In the genomic region with DNA sequence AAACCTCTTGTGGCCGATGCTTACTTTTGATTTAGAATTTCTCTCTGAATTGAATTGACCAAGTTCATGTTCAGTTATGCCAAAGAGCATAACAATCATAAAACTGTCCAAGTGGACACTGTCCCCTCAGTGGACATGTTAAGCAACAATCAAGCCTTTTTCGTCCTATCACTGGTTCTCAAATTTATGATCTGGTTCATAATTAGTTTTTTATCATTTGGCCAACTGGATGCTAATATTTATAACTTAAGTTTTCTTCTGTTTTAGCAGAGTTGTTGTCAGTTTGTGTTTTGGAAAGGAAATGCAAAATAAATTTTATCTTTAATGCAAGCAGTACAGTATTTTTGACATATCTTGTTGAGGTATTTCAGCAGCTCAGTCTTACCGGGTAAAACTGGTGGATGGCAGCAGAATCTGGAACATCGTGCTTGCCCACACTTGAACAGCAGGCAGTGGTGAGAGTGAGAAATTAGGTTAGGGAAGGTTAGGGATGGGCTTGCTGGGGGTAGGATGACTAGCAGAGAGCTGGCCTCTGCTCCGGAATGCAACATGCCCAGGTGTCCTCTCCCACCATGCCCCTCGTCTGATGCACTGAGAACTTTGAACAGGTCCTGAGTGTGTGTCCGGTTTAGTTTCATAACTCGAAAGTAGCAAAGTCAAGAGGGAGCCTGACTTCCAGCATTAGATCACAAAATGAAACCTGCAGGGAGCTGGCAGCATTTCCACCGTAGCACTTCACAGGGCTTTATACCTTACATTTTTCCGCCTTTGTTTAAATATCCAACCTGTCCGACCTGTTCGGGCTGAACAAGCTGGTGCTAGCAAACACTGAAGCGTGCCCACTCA, we compare ENCODE assay signal across 1 cellular context.
TF ChIP-seq lines count a peak whose summit lies in the region.

No MANE protein-coding gene starts in this region.

TF ChIP-seq in K562, 482 proteins besides CTCF, POLR2A, EP300 and RAD21 (continued from another document and continues in another):
- TF ChIP-seq, protein P1, sequence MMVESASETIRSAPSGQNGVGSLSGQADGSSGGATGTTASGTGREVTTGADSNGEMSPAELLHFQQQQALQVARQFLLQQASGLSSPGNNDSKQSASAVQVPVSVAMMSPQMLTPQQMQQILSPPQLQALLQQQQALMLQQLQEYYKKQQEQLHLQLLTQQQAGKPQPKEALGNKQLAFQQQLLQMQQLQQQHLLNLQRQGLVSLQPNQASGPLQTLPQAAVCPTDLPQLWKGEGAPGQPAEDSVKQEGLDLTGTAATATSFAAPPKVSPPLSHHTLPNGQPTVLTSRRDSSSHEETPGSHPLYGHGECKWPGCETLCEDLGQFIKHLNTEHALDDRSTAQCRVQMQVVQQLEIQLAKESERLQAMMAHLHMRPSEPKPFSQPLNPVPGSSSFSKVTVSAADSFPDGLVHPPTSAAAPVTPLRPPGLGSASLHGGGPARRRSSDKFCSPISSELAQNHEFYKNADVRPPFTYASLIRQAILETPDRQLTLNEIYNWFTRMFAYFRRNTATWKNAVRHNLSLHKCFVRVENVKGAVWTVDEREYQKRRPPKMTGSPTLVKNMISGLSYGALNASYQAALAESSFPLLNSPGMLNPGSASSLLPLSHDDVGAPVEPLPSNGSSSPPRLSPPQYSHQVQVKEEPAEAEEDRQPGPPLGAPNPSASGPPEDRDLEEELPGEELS (CRISPR knock-in tag; IDR thresholded peaks at IDR 0.05; ENCODE audit: borderline replicate concordance): no peak
- no peak for TF ChIP-seq CXXC5 (CRISPR knock-in tag; IDR thresholded peaks at IDR 0.05)
- no peak for TF ChIP-seq POLR3A (IDR thresholded peaks at IDR 0.05; ENCODE audit: borderline replicate concordance, extremely low read depth, insufficient read depth, insufficient read length)
- TF ChIP-seq, protein P2, sequence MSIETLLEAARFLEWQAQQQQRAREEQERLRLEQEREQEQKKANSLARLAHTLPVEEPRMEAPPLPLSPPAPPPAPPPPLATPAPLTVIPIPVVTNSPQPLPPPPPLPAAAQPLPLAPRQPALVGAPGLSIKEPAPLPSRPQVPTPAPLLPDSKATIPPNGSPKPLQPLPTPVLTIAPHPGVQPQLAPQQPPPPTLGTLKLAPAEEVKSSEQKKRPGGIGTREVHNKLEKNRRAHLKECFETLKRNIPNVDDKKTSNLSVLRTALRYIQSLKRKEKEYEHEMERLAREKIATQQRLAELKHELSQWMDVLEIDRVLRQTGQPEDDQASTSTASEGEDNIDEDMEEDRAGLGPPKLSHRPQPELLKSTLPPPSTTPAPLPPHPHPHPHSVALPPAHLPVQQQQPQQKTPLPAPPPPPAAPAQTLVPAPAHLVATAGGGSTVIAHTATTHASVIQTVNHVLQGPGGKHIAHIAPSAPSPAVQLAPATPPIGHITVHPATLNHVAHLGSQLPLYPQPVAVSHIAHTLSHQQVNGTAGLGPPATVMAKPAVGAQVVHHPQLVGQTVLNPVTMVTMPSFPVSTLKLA (conservative IDR thresholded peaks at IDR 0.05): peak in 1 of 2 experiments; percentile 5; a peak in 2 of 4 replicates
- TF ChIP-seq L3MBTL2 (IDR thresholded peaks at IDR 0.05): no peak; the same call in 1 of the 2 replicates
- TF ChIP-seq, protein P3, sequence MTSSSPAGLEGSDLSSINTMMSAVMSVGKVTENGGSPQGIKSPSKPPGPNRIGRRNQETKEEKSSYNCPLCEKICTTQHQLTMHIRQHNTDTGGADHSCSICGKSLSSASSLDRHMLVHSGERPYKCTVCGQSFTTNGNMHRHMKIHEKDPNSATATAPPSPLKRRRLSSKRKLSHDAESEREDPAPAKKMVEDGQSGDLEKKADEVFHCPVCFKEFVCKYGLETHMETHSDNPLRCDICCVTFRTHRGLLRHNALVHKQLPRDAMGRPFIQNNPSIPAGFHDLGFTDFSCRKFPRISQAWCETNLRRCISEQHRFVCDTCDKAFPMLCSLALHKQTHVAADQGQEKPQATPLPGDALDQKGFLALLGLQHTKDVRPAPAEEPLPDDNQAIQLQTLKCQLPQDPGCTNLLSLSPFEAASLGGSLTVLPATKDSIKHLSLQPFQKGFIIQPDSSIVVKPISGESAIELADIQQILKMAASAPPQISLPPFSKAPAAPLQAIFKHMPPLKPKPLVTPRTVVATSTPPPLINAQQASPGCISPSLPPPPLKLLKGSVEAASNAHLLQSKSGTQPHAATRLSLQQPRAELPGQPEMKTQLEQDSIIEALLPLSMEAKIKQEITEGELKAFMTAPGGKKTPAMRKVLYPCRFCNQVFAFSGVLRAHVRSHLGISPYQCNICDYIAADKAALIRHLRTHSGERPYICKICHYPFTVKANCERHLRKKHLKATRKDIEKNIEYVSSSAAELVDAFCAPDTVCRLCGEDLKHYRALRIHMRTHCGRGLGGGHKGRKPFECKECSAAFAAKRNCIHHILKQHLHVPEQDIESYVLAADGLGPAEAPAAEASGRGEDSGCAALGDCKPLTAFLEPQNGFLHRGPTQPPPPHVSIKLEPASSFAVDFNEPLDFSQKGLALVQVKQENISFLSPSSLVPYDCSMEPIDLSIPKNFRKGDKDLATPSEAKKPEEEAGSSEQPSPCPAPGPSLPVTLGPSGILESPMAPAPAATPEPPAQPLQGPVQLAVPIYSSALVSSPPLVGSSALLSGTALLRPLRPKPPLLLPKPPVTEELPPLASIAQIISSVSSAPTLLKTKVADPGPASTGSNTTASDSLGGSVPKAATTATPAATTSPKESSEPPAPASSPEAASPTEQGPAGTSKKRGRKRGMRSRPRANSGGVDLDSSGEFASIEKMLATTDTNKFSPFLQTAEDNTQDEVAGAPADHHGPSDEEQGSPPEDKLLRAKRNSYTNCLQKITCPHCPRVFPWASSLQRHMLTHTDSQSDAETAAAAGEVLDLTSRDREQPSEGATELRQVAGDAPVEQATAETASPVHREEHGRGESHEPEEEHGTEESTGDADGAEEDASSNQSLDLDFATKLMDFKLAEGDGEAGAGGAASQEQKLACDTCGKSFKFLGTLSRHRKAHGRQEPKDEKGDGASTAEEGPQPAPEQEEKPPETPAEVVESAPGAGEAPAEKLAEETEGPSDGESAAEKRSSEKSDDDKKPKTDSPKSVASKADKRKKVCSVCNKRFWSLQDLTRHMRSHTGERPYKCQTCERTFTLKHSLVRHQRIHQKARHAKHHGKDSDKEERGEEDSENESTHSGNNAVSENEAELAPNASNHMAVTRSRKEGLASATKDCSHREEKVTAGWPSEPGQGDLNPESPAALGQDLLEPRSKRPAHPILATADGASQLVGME (CRISPR knock-in tag; IDR thresholded peaks at IDR 0.05): no peak
- 0 out of 2 replicates have a peak, but pooled peaks have one; percentile 5 for TF ChIP-seq SP1 (CRISPR knock-in tag; IDR thresholded peaks at IDR 0.05)
- TF ChIP-seq, protein P4, sequence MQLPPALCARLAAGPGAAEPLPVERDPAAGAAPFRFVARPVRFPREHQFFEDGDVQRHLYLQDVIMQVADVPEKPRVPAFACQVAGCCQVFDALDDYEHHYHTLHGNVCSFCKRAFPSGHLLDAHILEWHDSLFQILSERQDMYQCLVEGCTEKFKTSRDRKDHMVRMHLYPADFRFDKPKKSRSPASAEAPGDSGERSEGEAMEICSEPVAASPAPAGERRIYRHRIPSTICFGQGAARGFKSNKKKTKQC (CRISPR knock-in tag; IDR thresholded peaks at IDR 0.05): no peak
- no peak for TF ChIP-seq NUFIP1 (IDR thresholded peaks at IDR 0.05; ENCODE audit: partially characterized antibody)
- TF ChIP-seq ZBED1 (IDR thresholded peaks at IDR 0.05): no peak
- no peak for TF ChIP-seq ARID2 (IDR thresholded peaks at IDR 0.05)
- TF ChIP-seq RBBP5 (IDR thresholded peaks at IDR 0.05; ENCODE audit: borderline replicate concordance, insufficient read depth, low read length, poor library complexity, severe bottlenecking): peak; percentile 42
- no peak; the same call in 1 of the 2 replicates for TF ChIP-seq KLF16 (IDR thresholded peaks at IDR 0.05)
- no peak for TF ChIP-seq ZNF175 (CRISPR knock-in tag; IDR thresholded peaks at IDR 0.05; ENCODE audit: low read depth)
- TF ChIP-seq PHF21A (IDR thresholded peaks at IDR 0.05; ENCODE audit: borderline replicate concordance, low read depth): no peak
- TF ChIP-seq, protein P5, sequence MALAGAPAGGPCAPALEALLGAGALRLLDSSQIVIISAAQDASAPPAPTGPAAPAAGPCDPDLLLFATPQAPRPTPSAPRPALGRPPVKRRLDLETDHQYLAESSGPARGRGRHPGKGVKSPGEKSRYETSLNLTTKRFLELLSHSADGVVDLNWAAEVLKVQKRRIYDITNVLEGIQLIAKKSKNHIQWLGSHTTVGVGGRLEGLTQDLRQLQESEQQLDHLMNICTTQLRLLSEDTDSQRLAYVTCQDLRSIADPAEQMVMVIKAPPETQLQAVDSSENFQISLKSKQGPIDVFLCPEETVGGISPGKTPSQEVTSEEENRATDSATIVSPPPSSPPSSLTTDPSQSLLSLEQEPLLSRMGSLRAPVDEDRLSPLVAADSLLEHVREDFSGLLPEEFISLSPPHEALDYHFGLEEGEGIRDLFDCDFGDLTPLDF (CRISPR knock-in tag; IDR thresholded peaks at IDR 0.05): no peak
- TF ChIP-seq, protein P6, sequence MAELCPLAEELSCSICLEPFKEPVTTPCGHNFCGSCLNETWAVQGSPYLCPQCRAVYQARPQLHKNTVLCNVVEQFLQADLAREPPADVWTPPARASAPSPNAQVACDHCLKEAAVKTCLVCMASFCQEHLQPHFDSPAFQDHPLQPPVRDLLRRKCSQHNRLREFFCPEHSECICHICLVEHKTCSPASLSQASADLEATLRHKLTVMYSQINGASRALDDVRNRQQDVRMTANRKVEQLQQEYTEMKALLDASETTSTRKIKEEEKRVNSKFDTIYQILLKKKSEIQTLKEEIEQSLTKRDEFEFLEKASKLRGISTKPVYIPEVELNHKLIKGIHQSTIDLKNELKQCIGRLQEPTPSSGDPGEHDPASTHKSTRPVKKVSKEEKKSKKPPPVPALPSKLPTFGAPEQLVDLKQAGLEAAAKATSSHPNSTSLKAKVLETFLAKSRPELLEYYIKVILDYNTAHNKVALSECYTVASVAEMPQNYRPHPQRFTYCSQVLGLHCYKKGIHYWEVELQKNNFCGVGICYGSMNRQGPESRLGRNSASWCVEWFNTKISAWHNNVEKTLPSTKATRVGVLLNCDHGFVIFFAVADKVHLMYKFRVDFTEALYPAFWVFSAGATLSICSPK (IDR thresholded peaks at IDR 0.05; ENCODE audit: borderline replicate concordance): no peak
- TF ChIP-seq PHB2 (IDR thresholded peaks at IDR 0.05; ENCODE audit: low read depth): no peak
- TF ChIP-seq ZNF347 (CRISPR knock-in tag; IDR thresholded peaks at IDR 0.05; ENCODE audit: low read depth): no peak
- no peak for TF ChIP-seq ZNF76 (CRISPR knock-in tag; IDR thresholded peaks at IDR 0.05; ENCODE audit: borderline replicate concordance)
- TF ChIP-seq, protein P7, sequence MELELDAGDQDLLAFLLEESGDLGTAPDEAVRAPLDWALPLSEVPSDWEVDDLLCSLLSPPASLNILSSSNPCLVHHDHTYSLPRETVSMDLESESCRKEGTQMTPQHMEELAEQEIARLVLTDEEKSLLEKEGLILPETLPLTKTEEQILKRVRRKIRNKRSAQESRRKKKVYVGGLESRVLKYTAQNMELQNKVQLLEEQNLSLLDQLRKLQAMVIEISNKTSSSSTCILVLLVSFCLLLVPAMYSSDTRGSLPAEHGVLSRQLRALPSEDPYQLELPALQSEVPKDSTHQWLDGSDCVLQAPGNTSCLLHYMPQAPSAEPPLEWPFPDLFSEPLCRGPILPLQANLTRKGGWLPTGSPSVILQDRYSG (tag; conservative IDR thresholded peaks at IDR 0.05; ENCODE audit: low read depth): peak; percentile 70
- TF ChIP-seq RBM22 (IDR thresholded peaks at IDR 0.05; ENCODE audit: low read depth, low read length, poor library complexity, severe bottlenecking): no peak
- no peak for TF ChIP-seq TAF15 (IDR thresholded peaks at IDR 0.05; ENCODE audit: low read depth, low read length)
- TF ChIP-seq, protein P8, sequence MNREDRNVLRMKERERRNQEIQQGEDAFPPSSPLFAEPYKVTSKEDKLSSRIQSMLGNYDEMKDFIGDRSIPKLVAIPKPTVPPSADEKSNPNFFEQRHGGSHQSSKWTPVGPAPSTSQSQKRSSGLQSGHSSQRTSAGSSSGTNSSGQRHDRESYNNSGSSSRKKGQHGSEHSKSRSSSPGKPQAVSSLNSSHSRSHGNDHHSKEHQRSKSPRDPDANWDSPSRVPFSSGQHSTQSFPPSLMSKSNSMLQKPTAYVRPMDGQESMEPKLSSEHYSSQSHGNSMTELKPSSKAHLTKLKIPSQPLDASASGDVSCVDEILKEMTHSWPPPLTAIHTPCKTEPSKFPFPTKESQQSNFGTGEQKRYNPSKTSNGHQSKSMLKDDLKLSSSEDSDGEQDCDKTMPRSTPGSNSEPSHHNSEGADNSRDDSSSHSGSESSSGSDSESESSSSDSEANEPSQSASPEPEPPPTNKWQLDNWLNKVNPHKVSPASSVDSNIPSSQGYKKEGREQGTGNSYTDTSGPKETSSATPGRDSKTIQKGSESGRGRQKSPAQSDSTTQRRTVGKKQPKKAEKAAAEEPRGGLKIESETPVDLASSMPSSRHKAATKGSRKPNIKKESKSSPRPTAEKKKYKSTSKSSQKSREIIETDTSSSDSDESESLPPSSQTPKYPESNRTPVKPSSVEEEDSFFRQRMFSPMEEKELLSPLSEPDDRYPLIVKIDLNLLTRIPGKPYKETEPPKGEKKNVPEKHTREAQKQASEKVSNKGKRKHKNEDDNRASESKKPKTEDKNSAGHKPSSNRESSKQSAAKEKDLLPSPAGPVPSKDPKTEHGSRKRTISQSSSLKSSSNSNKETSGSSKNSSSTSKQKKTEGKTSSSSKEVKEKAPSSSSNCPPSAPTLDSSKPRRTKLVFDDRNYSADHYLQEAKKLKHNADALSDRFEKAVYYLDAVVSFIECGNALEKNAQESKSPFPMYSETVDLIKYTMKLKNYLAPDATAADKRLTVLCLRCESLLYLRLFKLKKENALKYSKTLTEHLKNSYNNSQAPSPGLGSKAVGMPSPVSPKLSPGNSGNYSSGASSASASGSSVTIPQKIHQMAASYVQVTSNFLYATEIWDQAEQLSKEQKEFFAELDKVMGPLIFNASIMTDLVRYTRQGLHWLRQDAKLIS (CRISPR knock-in tag; IDR thresholded peaks at IDR 0.05): no peak; the same call in 1 of the 2 replicates
- TF ChIP-seq EZH2 (IDR thresholded peaks at IDR 0.05; ENCODE audit: borderline replicate concordance, low read depth, low read length): no peak
- TF ChIP-seq, protein P9, sequence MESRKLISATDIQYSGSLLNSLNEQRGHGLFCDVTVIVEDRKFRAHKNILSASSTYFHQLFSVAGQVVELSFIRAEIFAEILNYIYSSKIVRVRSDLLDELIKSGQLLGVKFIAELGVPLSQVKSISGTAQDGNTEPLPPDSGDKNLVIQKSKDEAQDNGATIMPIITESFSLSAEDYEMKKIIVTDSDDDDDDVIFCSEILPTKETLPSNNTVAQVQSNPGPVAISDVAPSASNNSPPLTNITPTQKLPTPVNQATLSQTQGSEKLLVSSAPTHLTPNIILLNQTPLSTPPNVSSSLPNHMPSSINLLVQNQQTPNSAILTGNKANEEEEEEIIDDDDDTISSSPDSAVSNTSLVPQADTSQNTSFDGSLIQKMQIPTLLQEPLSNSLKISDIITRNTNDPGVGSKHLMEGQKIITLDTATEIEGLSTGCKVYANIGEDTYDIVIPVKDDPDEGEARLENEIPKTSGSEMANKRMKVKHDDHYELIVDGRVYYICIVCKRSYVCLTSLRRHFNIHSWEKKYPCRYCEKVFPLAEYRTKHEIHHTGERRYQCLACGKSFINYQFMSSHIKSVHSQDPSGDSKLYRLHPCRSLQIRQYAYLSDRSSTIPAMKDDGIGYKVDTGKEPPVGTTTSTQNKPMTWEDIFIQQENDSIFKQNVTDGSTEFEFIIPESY (CRISPR knock-in tag; IDR thresholded peaks at IDR 0.05): no peak
- 0 out of 2 replicates have a peak, but pooled peaks have one; percentile 23 for TF ChIP-seq MTA3 (IDR thresholded peaks at IDR 0.05; ENCODE audit: borderline replicate concordance)
- TF ChIP-seq E2F3 (CRISPR knock-in tag; IDR thresholded peaks at IDR 0.05): no peak
- TF ChIP-seq NFRKB (IDR thresholded peaks at IDR 0.05; ENCODE audit: low read depth): peak; percentile 78
- no peak for TF ChIP-seq LEF1 (IDR thresholded peaks at IDR 0.05)
- no peak for TF ChIP-seq MCM3 (IDR thresholded peaks at IDR 0.05)
